Comparison of ENCODE assay signal across 6 cellular contexts in genomic region chr12:55818140-55818728, GRCh38. TPM values are rescaled to one million over a fixed set of nuclear protein-coding genes. Genes with fewer than 3 reads are reported as not detected.
A peak's percentile ranks its signal among the peaks of the same experiment; 100 is the strongest.
DNase-seq lines count a peak whose midpoint lies in the region; ATAC-seq, FAIRE-seq and TF ChIP-seq lines count a peak whose summit lies in the region.

No MANE protein-coding gene starts in this region.

- H3K4me3 Mint-ChIP-seq in osteocyte (ENCODE audit: unreplicated experiment), result no peak overlapping the region

- no peak overlapping the region for H3K27ac Mint-ChIP-seq in osteocyte (ENCODE audit: unreplicated experiment)

- DNase-seq in epidermal melanocyte (ENCODE audit: insufficient read length, low spot score) (peak; percentile 43), small intestine (no peak), NCI-H446 treated with DMSO at 0.1 percent for 48 hours (lab: John Stamatoyannopoulos, UW) (no peak), osteocyte (ENCODE audit: extremely low spot score, unreplicated experiment) (no peak)

- H3K4me1 ChIP-seq in HUES6 (ENCODE audit: control insufficient read depth, insufficient read depth, low read length), result peaks cover 21% of the 10 kb centered on the region
- H3K4me1 ChIP-seq in small intestine (ENCODE audit: control insufficient read depth in 2 of 2, insufficient read depth in 1 of 2, low read depth in 1 of 2, low read length in 1 of 2), result peaks cover 0 to 6% of the 10 kb centered on the region in 2 donors

- H3K27me3 ChIP-seq in HUES6 (ENCODE audit: control insufficient read depth, insufficient read depth, low read length), result no peaks in the 10 kb centered on the region
- H3K27me3 ChIP-seq in small intestine (ENCODE audit: control insufficient read depth in 2 of 2, insufficient read depth in 2 of 2, low read length in 2 of 2), result no peaks in the 10 kb centered on the region

- H3K9ac ChIP-seq in HUES6 (ENCODE audit: low read length), result peak overlapping the region; percentile 76

- H3K27ac ChIP-seq in HUES6 (ENCODE audit: low read depth, low read length) (no peak overlapping the region), small intestine (ENCODE audit: low read depth in 1 of 2, low read length in 1 of 2) (peak overlapping the region; percentile 67 to 80)

- peaks cover 18% of the 10 kb centered on the region for H3K36me3 Mint-ChIP-seq in osteocyte (ENCODE audit: unreplicated experiment)

- H3K36me3 ChIP-seq in HUES6 (ENCODE audit: control insufficient read depth, insufficient read depth, low read length) (peaks cover 60% of the 10 kb centered on the region), small intestine (ENCODE audit: control insufficient read depth in 2 of 2, insufficient read depth in 2 of 2, low read length in 2 of 2) (peaks cover 10 to 13% of the 10 kb centered on the region in 2 donors)

- no peaks in the 10 kb centered on the region for H3K9me3 ChIP-seq in HUES6 (ENCODE audit: control insufficient read depth, insufficient read depth, low read depth, low read length)
- H3K9me3 ChIP-seq in small intestine (ENCODE audit: control insufficient read depth, low read depth), result no peaks in the 10 kb centered on the region

- FAIRE-seq in small intestine (lab: Jason Lieb, UNC), result no peak

- no peak for TF ChIP-seq CTCF in osteocyte (IDR thresholded peaks at IDR 0.05)

- H3K4me3 ChIP-seq in HUES6 (ENCODE audit: low read depth, low read length), result peak overlapping the region; percentile 81
- peak overlapping the region; percentile 66 to 71 for H3K4me3 ChIP-seq in small intestine (ENCODE audit: low read depth in 1 of 2, low read length in 2 of 2)

- no peaks in the 10 kb centered on the region for H3K27me3 Mint-ChIP-seq in osteocyte (ENCODE audit: unreplicated experiment)

- peaks cover 32% of the 10 kb centered on the region for H3K4me1 Mint-ChIP-seq in osteocyte (ENCODE audit: unreplicated experiment)

- 0 to 1% (median 1%) methylated on average over 16 to 17 of the region's 17 CpGs for WGBS in small intestine, 3 donors

- peak; percentile 1 for ATAC-seq in GM19468 (IDR thresholded peaks at IDR 0.05; ENCODE audit: extremely low read depth, unreplicated experiment)

- H3K9me3 Mint-ChIP-seq in osteocyte (ENCODE audit: unreplicated experiment), result no peaks in the 10 kb centered on the region

RNA-seq across cellular contexts. Expression of gene ORMDL2, which starts 0.4 kb away (rescaled TPM):
- 10 to 100 TPM; 27.1 to 50.4 (median 34.0) TPM for polyA plus RNA-seq in small intestine
- total RNA-seq in osteocyte, result 26.0 TPM in 2 replicates

RNA-seq across cellular contexts. Expression of gene SARNP, which starts 0.7 kb away (rescaled TPM):
- polyA plus RNA-seq in small intestine, result 10 to 100 TPM; 72.2 to 89.8 (median 78.4) TPM
- total RNA-seq in osteocyte, result 55.6 and 56.1 TPM in 2 replicates

RNA-seq across cellular contexts. Expression of gene DNAJC14, which starts 11.2 kb away (rescaled TPM):
- 10 to 100 TPM; 12.7 to 25.3 (median 13.2) TPM for polyA plus RNA-seq in small intestine
- total RNA-seq in osteocyte, result 44.3 and 46.8 TPM in 2 replicates

RNA-seq across cellular contexts. Expression of gene MMP19, which starts 24.5 kb away (rescaled TPM):
- polyA plus RNA-seq in small intestine, result 1 to 10 TPM in 1 of 3 donors, under 1 TPM in 1, not detected in 1; 0.54 to 4.1 TPM
- total RNA-seq in osteocyte, result 14.3 and 15.1 TPM in 2 replicates
